ENCODE assay signal across 21 cellular contexts in the genomic region with DNA sequence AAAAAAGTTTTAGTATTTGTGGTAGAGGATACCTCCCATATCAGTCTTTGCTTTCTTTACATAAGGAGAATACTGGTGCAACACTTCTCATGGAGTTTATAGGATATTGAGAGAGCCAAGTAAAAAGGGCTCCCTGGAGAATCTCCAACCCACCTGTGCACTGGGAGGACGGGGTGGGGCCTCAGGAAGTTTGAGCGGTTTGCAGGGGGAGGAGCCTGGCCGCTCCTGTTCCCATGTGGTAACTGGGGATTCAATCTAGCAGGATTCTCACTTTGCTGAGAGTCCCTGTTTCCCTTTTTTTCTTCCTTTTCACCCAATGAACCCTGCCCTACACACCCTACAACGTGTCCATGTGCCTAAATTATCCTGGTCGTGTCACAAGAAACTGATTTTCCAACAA.
"Had no signal": no experiment of that assay in that cellular context is flagged by ENCODE, and none has a peak within 500 bp of the region (broad histone marks: within the 10 kb centered on the region; RNA-seq: fewer than 3 reads in every experiment).

No MANE protein-coding gene starts in this region.

- ATAC-seq: activated T-cell treated with anti-CD3 and anti-CD28 coated beads, Interleukin-2, amount 50 U/mL, for 4 hours; PC-3; T-helper 17 cell had no signal

- DNase-seq: activated CD4-positive, alpha-beta memory T cell treated with anti-CD3 and anti-CD28 coated beads for 36 hours; activated CD4-positive, alpha-beta T cell treated with anti-CD3 and anti-CD28 coated beads, Interleukin-2, amount 10 ng/mL, durations not matched to agents 7 days and 5 days; activated CD4-positive, CD25-positive, alpha-beta regulatory T cell; activated CD8-positive, alpha-beta memory T cell treated with anti-CD3 and anti-CD28 coated beads for 24 hours; activated gamma-delta T cell; activated naive CD4-positive, alpha-beta T cell treated with anti-CD3 and anti-CD28 coated beads for 36 hours; activated T-cell treated with anti-CD3 and anti-CD28 coated beads, Interleukin-2, amount 50 U/mL, for 4 hours; amygdala; Karpas-422; NCI-H1048; NCI-H1930; NCI-H345; NCI-H510A; NCI-H526 treated with DMSO at 0.1 percent for 48 hours; PC-3; SIG-M5; T-helper 17 cell; T-helper 9 cell had no signal

- H3K4me1 Mint-ChIP-seq: activated CD4-positive, alpha-beta T cell treated with anti-CD3 and anti-CD28 coated beads, Interleukin-2, amount 10 ng/mL, durations not matched to agents 7 days and 5 days; brain; central memory CD8-positive, alpha-beta T cell had no signal

- H3K9me3 Mint-ChIP-seq: activated CD4-positive, alpha-beta memory T cell treated with anti-CD3 and anti-CD28 coated beads for 36 hours; activated CD4-positive, alpha-beta T cell treated with anti-CD3 and anti-CD28 coated beads, Interleukin-2, amount 10 ng/mL, durations not matched to agents 7 days and 5 days; activated naive CD4-positive, alpha-beta T cell treated with anti-CD3 and anti-CD28 coated beads for 36 hours; activated T-cell treated with anti-CD3 and anti-CD28 coated beads, Interleukin-2, amount 50 U/mL, for 4 hours; central memory CD8-positive, alpha-beta T cell had no signal

- H3K27me3 Mint-ChIP-seq: activated CD4-positive, alpha-beta memory T cell treated with anti-CD3 and anti-CD28 coated beads for 36 hours; activated naive CD8-positive, alpha-beta T cell; brain; central memory CD8-positive, alpha-beta T cell; T-helper 17 cell had no signal

- H3K4me3 Mint-ChIP-seq: activated CD4-positive, alpha-beta memory T cell treated with anti-CD3 and anti-CD28 coated beads for 36 hours; activated CD4-positive, alpha-beta T cell treated with anti-CD3 and anti-CD28 coated beads, Interleukin-2, amount 10 ng/mL, durations not matched to agents 7 days and 5 days; activated naive CD4-positive, alpha-beta T cell treated with anti-CD3 and anti-CD28 coated beads for 36 hours; activated naive CD8-positive, alpha-beta T cell; activated T-cell treated with anti-CD3 and anti-CD28 coated beads, Interleukin-2, amount 50 U/mL, for 4 hours; brain; central memory CD8-positive, alpha-beta T cell; T-helper 17 cell had no signal

- H3K27ac Mint-ChIP-seq: activated CD4-positive, alpha-beta memory T cell treated with anti-CD3 and anti-CD28 coated beads for 36 hours; activated CD4-positive, alpha-beta T cell treated with anti-CD3 and anti-CD28 coated beads, Interleukin-2, amount 10 ng/mL, durations not matched to agents 7 days and 5 days; activated naive CD4-positive, alpha-beta T cell treated with anti-CD3 and anti-CD28 coated beads for 36 hours; activated naive CD8-positive, alpha-beta T cell; brain; T-helper 17 cell had no signal

- H3K36me3 Mint-ChIP-seq: activated CD4-positive, alpha-beta memory T cell treated with anti-CD3 and anti-CD28 coated beads for 36 hours; brain had no signal
